In genomic region chr9:91824151-91824550, GRCh38 we compare ENCODE assay signal across 25 cellular contexts.
DNase-seq lines count a peak whose midpoint lies in the region; ATAC-seq and TF ChIP-seq lines count a peak whose summit lies in the region.
"Had no signal": no experiment of that assay in that cellular context is flagged by ENCODE, and none has a peak within 500 bp of the region (broad histone marks: within the 10 kb centered on the region; RNA-seq: fewer than 3 reads in every experiment).

No MANE protein-coding gene starts in this region.

- no peaks in the 10 kb centered on the region for H3K4me1 ChIP-seq in breast epithelium
- H3K4me1 ChIP-seq in mammary epithelial cell (ENCODE audit: insufficient read depth, low read length), result peaks cover 6% of the 10 kb centered on the region
- peaks cover 25% of the 10 kb centered on the region for H3K4me1 ChIP-seq in hepatocyte (ENCODE audit: insufficient read depth)
- H3K4me1 ChIP-seq: upper lobe of right lung had no signal

- no peaks in the 10 kb centered on the region for H3K79me2 ChIP-seq in mammary epithelial cell (ENCODE audit: insufficient read depth, low read length)
- H3K79me2 ChIP-seq in hepatocyte, result peaks cover 69% of the 10 kb centered on the region

- CTCF ChIA-PET in mammary epithelial cell (lab: Charles Lee; ENCODE audit: low non-redundant PET), result no interaction called here

- 92% methylated on average over 2 of the region's 4 CpGs for WGBS in mammary epithelial cell (ENCODE audit: low coverage, missing lambda C conversion rate)
- WGBS in hepatocyte (ENCODE audit: low lambda C conversion rate, missing lambda C conversion rate), result 73% methylated on average over 4 of the region's 4 CpGs

- H3K36me3 ChIP-seq in breast epithelium (no peaks in the 10 kb centered on the region), mammary epithelial cell (ENCODE audit: insufficient read depth, low read length) (no peaks in the 10 kb centered on the region), hepatocyte (replicated peaks; ENCODE audit: insufficient read depth, low read depth) (no peaks in the 10 kb centered on the region)
- H3K36me3 ChIP-seq: upper lobe of right lung had no signal

- intact Hi-C loops in breast epithelium (cut with DNase I; ENCODE audit: low total_unique reads) (no loop called here), mammary epithelial cell (cut with micrococcal nuclease) (no loop called here), posterior vena cava (cut with DNase I) (no loop called here), sciatic nerve (cut with DNase I) (no loop called here)

- TF ChIP-seq POLR2A in breast epithelium (IDR thresholded peaks at IDR 0.05), result no peak

- H3K27me3 ChIP-seq in breast epithelium, result no peaks in the 10 kb centered on the region
- no peaks in the 10 kb centered on the region for H3K27me3 ChIP-seq in mammary epithelial cell (ENCODE audit: insufficient read depth, low read length)
- H3K27me3 ChIP-seq in hepatocyte, result no peaks in the 10 kb centered on the region
- H3K27me3 ChIP-seq: upper lobe of right lung had no signal

- no peak overlapping the region for H3K9ac ChIP-seq in mammary epithelial cell (ENCODE audit: insufficient read depth, low read length)

- TF ChIP-seq CTCF in breast epithelium (IDR thresholded peaks at IDR 0.05) (no peak), mammary epithelial cell (conservative IDR thresholded peaks at IDR 0.05 in 1 of 2, IDR thresholded peaks at IDR 0.05 in 1 of 2; ENCODE audit: extremely low read depth in 1 of 2, insufficient read depth in 1 of 2, low read depth in 1 of 2, low read length in 2 of 2) (no peak), hepatocyte (IDR thresholded peaks at IDR 0.05; ENCODE audit: poor library complexity) (no peak)

- H4K20me1 ChIP-seq in mammary epithelial cell (ENCODE audit: insufficient read depth, low read length) (no peaks in the 10 kb centered on the region), hepatocyte (ENCODE audit: insufficient read depth, poor library complexity, severe bottlenecking) (no peaks in the 10 kb centered on the region)

- in situ Hi-C loops in mammary epithelial cell (cut with MboI; ENCODE audit: low sequenced_read_pairs in 2 of 2), result no loop called here

- H2AFZ ChIP-seq in mammary epithelial cell (ENCODE audit: low read depth, low read length) (no peak overlapping the region), hepatocyte (no peak overlapping the region)

- H3K27ac ChIP-seq in breast epithelium (peak overlapping the region; percentile 74 to 92), mammary epithelial cell (ENCODE audit: insufficient read depth, low read depth, low read length) (no peak overlapping the region), hepatocyte (peak overlapping the region; percentile 87)

- H3K9me3 ChIP-seq in breast epithelium (peaks cover 0 to 3% of the 10 kb centered on the region in 2 donors), mammary epithelial cell (replicated peaks; ENCODE audit: insufficient read depth, low read length) (no peaks in the 10 kb centered on the region), hepatocyte (ENCODE audit: low read depth) (no peaks in the 10 kb centered on the region)
- H3K9me3 ChIP-seq: upper lobe of right lung had no signal

- no TSS peak for BruUV-seq in mammary epithelial cell (replicated peaks; lab: Mats Ljungman, UMichigan)

- no peaks in the 10 kb centered on the region for H3K9me2 ChIP-seq in hepatocyte (replicated peaks; ENCODE audit: insufficient read depth)

- peak overlapping the region in 1 of 3 donors; percentile 35 for H3K4me3 ChIP-seq in breast epithelium
- no peak overlapping the region for H3K4me3 ChIP-seq in mammary epithelial cell (replicated peaks in 1 of 3; ENCODE audit: insufficient read depth in 1 of 3, low read depth in 2 of 3, low read length in 3 of 3)
- no peak overlapping the region for H3K4me3 ChIP-seq in hepatocyte
- H3K4me3 ChIP-seq: upper lobe of right lung had no signal

- dilution Hi-C loops in mammary epithelial cell (cut with HindIII; ENCODE audit: low sequenced_read_pairs), result no loop called here

- ATAC-seq in esophagus mucosa, result no peak
- no peak for ATAC-seq in sciatic nerve
- ATAC-seq: activated CD4-positive, alpha-beta T cell treated with anti-CD3 and anti-CD28 coated beads for 36 hours had no signal

- DNase-seq in breast epithelium (ENCODE audit: low spot score in 2 of 2) (no peak), mammary epithelial cell (no peak), hepatocyte (ENCODE audit: low spot score) (no peak), posterior vena cava (ENCODE audit: low spot score) (peak; percentile 16), sciatic nerve (ENCODE audit: low spot score) (no peak), hepatic stellate cell (ENCODE audit: low spot score) (no peak), NCI-H1105 (lab: John Stamatoyannopoulos, UW) (no peak)
- DNase-seq: 8988T; activated CD4-positive, alpha-beta T cell treated with anti-CD3 and anti-CD28 coated beads for 36 hours; activated gamma-delta T cell; activated naive CD8-positive, alpha-beta T cell treated with anti-CD3 and anti-CD28 coated beads, Interleukin-2, amount 10 ng/mL, durations not matched to agents 7 days and 5 days; caudate nucleus; CD4-positive, CD25-positive, alpha-beta regulatory T cell; GOT3; head of caudate nucleus; left cardiac atrium; NCI-H187; NCI-H2171; NCI-H524 treated with DMSO at 0.1 percent for 48 hours; NK-92 treated with Interleukin-12 subunit alpha and Interleukin-12 subunit beta, amount 100 ng/mL, for 24 hours; occipital lobe; PC-9; retina; upper lobe of right lung had no signal

- H3K4me2 ChIP-seq in mammary epithelial cell (ENCODE audit: insufficient read depth, low read depth, low read length) (no peak overlapping the region), hepatocyte (peak overlapping the region; percentile 66)
